ENCODE assay signal across 29 cellular contexts in the genomic region with DNA sequence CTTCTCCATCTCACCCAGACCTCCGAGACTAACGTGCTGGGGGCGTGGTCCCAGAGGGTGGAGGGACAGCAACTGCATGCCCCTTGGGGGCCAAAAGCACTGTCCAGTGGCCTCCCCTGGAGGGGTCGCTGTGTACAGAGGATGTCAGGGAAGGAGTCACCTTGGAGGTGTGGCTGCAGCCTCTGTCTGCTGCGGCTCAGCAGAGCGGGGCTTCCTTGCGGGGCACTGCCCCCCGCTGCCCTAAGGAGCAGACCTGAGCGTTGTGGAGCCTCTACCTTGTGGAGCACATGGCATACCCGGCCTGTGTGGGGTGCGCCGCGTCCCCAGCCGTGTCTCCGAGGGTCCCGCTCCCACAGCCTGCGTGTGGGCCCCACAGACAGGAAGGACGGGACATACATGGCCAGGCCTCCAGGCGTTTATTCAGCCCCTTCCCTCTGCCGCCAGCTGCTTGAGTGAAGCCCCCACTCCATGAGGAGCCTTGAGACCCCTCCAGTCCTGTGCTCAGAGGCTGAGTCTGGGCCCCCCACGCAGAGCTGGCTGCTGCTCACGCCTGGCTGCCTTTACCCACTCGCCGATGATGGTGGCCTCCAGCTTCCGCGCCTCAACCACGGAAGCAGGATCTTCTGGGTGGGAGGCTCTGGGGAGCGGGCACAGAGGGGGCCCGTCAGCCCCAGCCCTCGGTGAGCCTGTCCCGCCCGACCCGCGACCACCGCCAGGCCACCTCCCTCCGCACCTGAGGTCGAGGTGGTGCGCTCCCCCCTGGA. TPM values are rescaled to one million over a fixed set of nuclear protein-coding genes. Genes with fewer than 3 reads are reported as not detected.
"Had no signal": no experiment of that assay in that cellular context is flagged by ENCODE, and none has a peak within 500 bp of the region (broad histone marks: within the 10 kb centered on the region; RNA-seq: fewer than 3 reads in every experiment).

No MANE protein-coding gene starts in this region.

- H3K36me3 Mint-ChIP-seq: activated naive CD8-positive, alpha-beta T cell had no signal

- H3K9me3 Mint-ChIP-seq: activated T-cell treated with anti-CD3 and anti-CD28 coated beads, Interleukin-2, amount 50 U/mL, for 24 hours; activated T-helper 2 cell treated with anti-CD3 and anti-CD28 coated beads, Interferon-gamma antibody, Interleukin-2, Interleukin-4, amounts not matched to agents 10 μg/mL and 5 μg/mL and 100 μg/mL, durations not matched to agents 14 hours and 24 hours and 36 hours; naive thymus-derived CD4-positive, alpha-beta T cell; stimulated activated memory B cell treated with anti-CD40 and anti-IgM and Interleukin-4, amounts not matched to agents 10 μg/mL and 1 μg/mL and 100 μg/mL, for 72 hours; T-helper 2 cell treated with Interferon-gamma antibody and Interleukin-4, amounts not matched to agents 5 μg/mL and 100 μg/mL, for 36 hours had no signal

- H3K27me3 Mint-ChIP-seq: activated naive CD8-positive, alpha-beta T cell; activated T-cell treated with anti-CD3 and anti-CD28 coated beads, Interleukin-2, amount 50 U/mL, for 24 hours; naive thymus-derived CD4-positive, alpha-beta T cell; stimulated activated memory B cell treated with anti-CD40 and anti-IgM and Interleukin-4, amounts not matched to agents 10 μg/mL and 1 μg/mL and 100 μg/mL, for 72 hours had no signal

- H3K9ac ChIP-seq: parathyroid adenoma had no signal

- H3K79me2 ChIP-seq: parathyroid adenoma had no signal

- H3K27me3 ChIP-seq: uterus had no signal

- FAIRE-seq: astrocyte, colon, kidney had no signal

- H3K4me3 ChIP-seq: lower lobe of right lung, skin epidermis, stomach, transverse colon, uterus had no signal

- H3K27ac Mint-ChIP-seq: activated naive CD8-positive, alpha-beta T cell; activated T-helper 2 cell treated with anti-CD3 and anti-CD28 coated beads, Interferon-gamma antibody, Interleukin-2, Interleukin-4, amounts not matched to agents 10 μg/mL and 5 μg/mL and 100 μg/mL, durations not matched to agents 14 hours and 24 hours and 36 hours; stimulated activated memory B cell treated with anti-CD40 and anti-IgM and Interleukin-4, amounts not matched to agents 10 μg/mL and 1 μg/mL and 100 μg/mL, for 72 hours had no signal

- H3K27ac ChIP-seq: lower lobe of right lung, neutrophil, parathyroid adenoma, skin epidermis, stomach, transverse colon, uterus, WERI-Rb-1 had no signal

- DNase-seq: activated CD4-positive, alpha-beta T cell treated with anti-CD3 and anti-CD28 coated beads, Interleukin-2, amount 50 U/mL, for 1 hour; activated CD4-positive, CD25-positive, alpha-beta regulatory T cell treated with anti-CD3 and anti-CD28 coated beads, Interleukin-2, amount 50 U/mL, for 72 hours; activated CD8-positive, alpha-beta memory T cell treated with anti-CD3 and anti-CD28 coated beads for 24 hours; activated CD8-positive, alpha-beta memory T cell treated with anti-CD3 and anti-CD28 coated beads, Interleukin-2, amount 50 U/mL, for 4 hours; activated naive CD4-positive, alpha-beta T cell; activated T-cell treated with anti-CD3 and anti-CD28 coated beads, Interleukin-2, amount 50 U/mL, for 24 hours; central memory CD4-positive, alpha-beta T cell; effector memory CD4-positive, alpha-beta T cell; foreskin melanocyte; kidney; lower lobe of right lung; naive thymus-derived CD4-positive, alpha-beta T cell; stimulated activated CD4-positive, alpha-beta T cell treated with anti-CD3 and anti-CD28 coated beads, Interleukin-1b, Interleukin-23, amount 100 ng/mL, for 48 hours; stomach; transverse colon; uterus; WERI-Rb-1 had no signal

- H3K4me3 Mint-ChIP-seq: activated naive CD8-positive, alpha-beta T cell; activated T-cell treated with anti-CD3 and anti-CD28 coated beads, Interleukin-2, amount 50 U/mL, for 24 hours; stimulated activated memory B cell treated with anti-CD40 and anti-IgM and Interleukin-4, amounts not matched to agents 10 μg/mL and 1 μg/mL and 100 μg/mL, for 72 hours; T-helper 2 cell treated with Interferon-gamma antibody and Interleukin-4, amounts not matched to agents 5 μg/mL and 100 μg/mL, for 36 hours had no signal

- H2AFZ ChIP-seq: parathyroid adenoma had no signal

- ATAC-seq: esophagus mucosa; lower lobe of right lung; naive thymus-derived CD4-positive, alpha-beta T cell; right cardiac atrium; stimulated activated memory B cell treated with anti-CD40 and anti-IgM and Interleukin-4, amounts not matched to agents 10 μg/mL and 1 μg/mL and 100 μg/mL, for 72 hours had no signal

- H3K36me3 ChIP-seq: uterus had no signal

- H3K9me3 ChIP-seq: lower lobe of right lung, neutrophil, stomach, transverse colon, uterus had no signal

RNA-seq across cellular contexts. Expression of a gene that starts 28.6 kb away (rescaled TPM):
- total RNA-seq: dermis microvascular lymphatic vessel endothelial cell; naive thymus-derived CD4-positive, alpha-beta T cell; uterus had no signal
- polyA plus RNA-seq: naive thymus-derived CD4-positive, alpha-beta T cell had no signal
